Comparison of ENCODE assay signal across 8 cellular contexts in the genomic region with DNA sequence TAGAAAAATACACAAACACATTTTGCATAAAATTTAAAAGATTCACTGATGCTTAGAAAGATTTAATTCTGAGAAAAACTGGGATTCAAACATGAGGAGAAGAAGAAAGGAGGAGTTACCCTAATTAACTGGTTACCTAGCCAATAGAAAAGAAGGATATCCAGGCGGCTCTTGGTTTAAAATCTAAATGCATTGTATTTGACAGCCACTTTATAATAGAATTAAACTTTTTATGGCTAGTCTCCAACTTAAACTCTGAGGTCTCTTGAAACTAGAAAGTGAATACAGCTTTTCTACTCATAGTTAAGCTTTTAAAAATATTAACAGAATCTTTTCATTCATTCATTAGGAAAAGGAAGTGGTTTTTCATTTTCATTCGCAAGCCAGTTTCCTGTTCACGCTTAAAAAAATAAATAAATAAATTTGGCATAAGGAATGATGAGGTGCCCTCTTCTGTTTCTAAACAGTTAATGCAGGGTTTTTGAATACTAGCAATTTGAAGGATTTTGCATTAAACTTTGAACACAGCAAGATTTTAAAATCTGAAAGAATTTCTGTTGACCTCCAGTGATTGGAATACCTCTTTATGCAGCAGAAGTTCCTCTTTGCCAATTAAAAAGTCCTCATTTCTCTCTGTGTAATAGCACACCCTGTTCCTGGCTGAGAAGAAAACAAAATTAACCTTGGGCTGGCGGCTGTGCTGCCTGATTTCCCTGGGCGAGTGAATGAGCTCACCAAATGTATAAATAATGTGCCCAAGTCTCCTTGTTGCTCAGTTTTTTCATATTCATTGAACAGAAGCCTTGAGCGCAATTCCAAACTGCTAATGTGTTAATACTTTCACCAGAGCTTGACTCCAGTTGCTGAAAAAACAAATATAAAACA.
DNase-seq lines count a peak whose midpoint lies in the region; ATAC-seq and TF ChIP-seq lines count a peak whose summit lies in the region.

No MANE protein-coding gene starts in this region.

- H3K4ac ChIP-seq in neuronal stem cell (ENCODE audit: low read length), result no peak overlapping the region

- H3K36me3 Mint-ChIP-seq in Calu3 (ENCODE audit: insufficient read depth, unreplicated experiment) (no peaks in the 10 kb centered on the region), endothelial cell (ENCODE audit: low read depth, unreplicated experiment) (no peaks in the 10 kb centered on the region)
- no peaks in the 10 kb centered on the region for H3K36me3 Mint-ChIP-seq in activated naive CD4-positive, alpha-beta T cell treated with anti-CD3 and anti-CD28 coated beads for 36 hours (ENCODE audit: low read depth)

- no peak overlapping the region for H3K27ac Mint-ChIP-seq in Calu3 (ENCODE audit: unreplicated experiment)
- H3K27ac Mint-ChIP-seq in endothelial cell (ENCODE audit: unreplicated experiment), result peak overlapping the region; percentile 22
- no peak overlapping the region for H3K27ac Mint-ChIP-seq in activated naive CD4-positive, alpha-beta T cell treated with anti-CD3 and anti-CD28 coated beads for 36 hours

- H3K18ac ChIP-seq in neuronal stem cell (ENCODE audit: low read length), result no peak overlapping the region

- H3K27me3 ChIP-seq in PC-9 (ENCODE audit: insufficient read depth, low read depth) (no peaks in the 10 kb centered on the region), neuronal stem cell (ENCODE audit: control insufficient read depth in 3 of 3, insufficient read depth in 3 of 3, low read depth in 1 of 3, low read length in 3 of 3) (no peaks in the 10 kb centered on the region)

- WGBS in neuronal stem cell (ENCODE audit: extremely low coverage in 2 of 2, insufficient read length in 2 of 2, insufficient replicate concordance in 1 of 2), 2 donors, result no CpG with 5 or more reads among the region's 6 CpGs

- H2BK5ac ChIP-seq in neuronal stem cell (ENCODE audit: low read length), result no peak overlapping the region

- no peak overlapping the region for H2BK120ac ChIP-seq in neuronal stem cell (ENCODE audit: low read depth, low read length)

- no peak overlapping the region for H3K14ac ChIP-seq in neuronal stem cell (ENCODE audit: low read length)

- H3K9me3 ChIP-seq in PC-9 (ENCODE audit: insufficient read depth, low read depth) (no peaks in the 10 kb centered on the region), neuronal stem cell (replicated peaks in 1 of 2; ENCODE audit: control insufficient read depth in 2 of 2, insufficient read depth in 1 of 2, low read depth in 1 of 2, low read length in 2 of 2) (no peaks in the 10 kb centered on the region)

- BruUV-seq in Calu3 (replicated peaks; lab: Mats Ljungman, UMichigan) (no TSS peak), PC-9 (replicated peaks; lab: Mats Ljungman, UMichigan) (no TSS peak)

- no peak overlapping the region for H3K4me3 Mint-ChIP-seq in Calu3 (ENCODE audit: low read depth, unreplicated experiment)
- no peak overlapping the region for H3K4me3 Mint-ChIP-seq in endothelial cell (ENCODE audit: unreplicated experiment)
- H3K4me3 Mint-ChIP-seq in activated naive CD4-positive, alpha-beta T cell treated with anti-CD3 and anti-CD28 coated beads for 36 hours, result no peak overlapping the region

- no peak for DNase-seq in Calu3
- DNase-seq in HT-29 (ENCODE audit: low spot score), result peak; percentile 34
- DNase-seq in PC-9, result peak in 1 of 2 experiments; percentile 47
- no peak for DNase-seq in endothelial cell (ENCODE audit: low spot score)
- no peak for DNase-seq in neuronal stem cell (ENCODE audit: low spot score)
- no peak for DNase-seq in activated naive CD4-positive, alpha-beta T cell treated with anti-CD3 and anti-CD28 coated beads for 36 hours

- peaks cover 15% of the 10 kb centered on the region for H3K4me1 Mint-ChIP-seq in Calu3 (ENCODE audit: low read depth, unreplicated experiment)
- H3K4me1 Mint-ChIP-seq in endothelial cell (ENCODE audit: unreplicated experiment), result peaks cover 13% of the 10 kb centered on the region
- peaks cover 13% of the 10 kb centered on the region for H3K4me1 Mint-ChIP-seq in activated naive CD4-positive, alpha-beta T cell treated with anti-CD3 and anti-CD28 coated beads for 36 hours (ENCODE audit: low read depth)

- ATAC-seq in GM19455 (IDR thresholded peaks at IDR 0.05; ENCODE audit: unreplicated experiment) (peak; percentile 39), HG03521 (IDR thresholded peaks at IDR 0.05; ENCODE audit: unreplicated experiment) (no peak)

- POLR2A ChIA-PET in PC-9 (lab: Charles Lee; ENCODE audit: unreplicated experiment), result no interaction called here

- H2AK5ac ChIP-seq in neuronal stem cell (ENCODE audit: low read depth, low read length), result no peak overlapping the region

- H3K9me2 ChIP-seq in PC-9 (ENCODE audit: insufficient read depth), result no peaks in the 10 kb centered on the region

- no peaks in the 10 kb centered on the region for H3K79me2 ChIP-seq in PC-9 (ENCODE audit: low read depth)

- no peaks in the 10 kb centered on the region for H3F3A ChIP-seq in PC-9 (ENCODE audit: insufficient read depth, low read depth)

- H3K27me3 Mint-ChIP-seq in Calu3 (ENCODE audit: unreplicated experiment) (no peaks in the 10 kb centered on the region), endothelial cell (ENCODE audit: unreplicated experiment) (peaks cover 2% of the 10 kb centered on the region)
- H3K27me3 Mint-ChIP-seq in activated naive CD4-positive, alpha-beta T cell treated with anti-CD3 and anti-CD28 coated beads for 36 hours (ENCODE audit: low read depth), result no peaks in the 10 kb centered on the region

- CTCF ChIA-PET in Calu3 (lab: Charles Lee) (interaction anchor here (1.0 to 1.4 kb wide), 4 partner anchors 527 to 534 kb away, joined by 3 to 12 read pairs (median 4); no protein-coding TSS in a partner anchor), PC-9 (lab: Charles Lee) (interaction anchor here (0.6 kb wide), 1 partner anchor 1318 kb away, joined by 3 read pairs; no protein-coding TSS in a partner anchor)
- CTCF ChIA-PET in activated naive CD4-positive, alpha-beta T cell treated with anti-CD3 and anti-CD28 coated beads for 36 hours (lab: Charles Lee), result interaction anchor here (0.6 to 1.5 kb wide), 5 partner anchors 28 to 604 kb away, joined by 3 to 4 read pairs (median 3); no protein-coding TSS in a partner anchor

- TF ChIP-seq CTCF in Calu3 (IDR thresholded peaks at IDR 0.05; ENCODE audit: unreplicated experiment) (peak; percentile 74), PC-9 (conservative IDR thresholded peaks at IDR 0.05) (peak; percentile 82), endothelial cell (IDR thresholded peaks at IDR 0.05; ENCODE audit: unreplicated experiment) (peak; percentile 41)

- no peaks in the 10 kb centered on the region for H3K79me1 ChIP-seq in neuronal stem cell (ENCODE audit: low read depth, low read length)

- H3K23ac ChIP-seq in neuronal stem cell (ENCODE audit: low read depth, low read length, poor library complexity), result no peak overlapping the region

- intact Hi-C loops in Calu3 (cut with micrococcal nuclease; ENCODE audit: unreplicated experiment) (loop anchor here (1.0 to 5.0 kb wide), 2 partner anchors 356 to 530 kb away; partner anchors contain the start of gene ZNF639), PC-9 (cut with micrococcal nuclease; ENCODE audit: unreplicated experiment) (loop anchor here (1.0 kb wide), 1 partner anchor 530 kb away; no protein-coding TSS in a partner anchor)
- intact Hi-C loops in activated naive CD4-positive, alpha-beta T cell treated with anti-CD3 and anti-CD28 coated beads for 36 hours (cut with micrococcal nuclease), result loop anchor here (1.0 to 10.0 kb wide), 2 partner anchors 342 to 530 kb away; no protein-coding TSS in a partner anchor

- no peak overlapping the region for H4K91ac ChIP-seq in neuronal stem cell (ENCODE audit: low read depth, low read length, poor library complexity)

- 0 out of 2 replicates have a peak overlapping the region, but pooled peaks have one; percentile 13 for H2AFZ ChIP-seq in PC-9
- H2AFZ ChIP-seq in neuronal stem cell (ENCODE audit: low read length), result peak overlapping the region; percentile 66

- H2BK15ac ChIP-seq in neuronal stem cell (ENCODE audit: low read length), result no peak overlapping the region

- no peaks in the 10 kb centered on the region for H4K20me1 ChIP-seq in PC-9 (ENCODE audit: insufficient read depth)

- H3K36me3 ChIP-seq in PC-9 (ENCODE audit: low read depth) (no peaks in the 10 kb centered on the region), neuronal stem cell (replicated peaks in 1 of 2; ENCODE audit: control insufficient read depth in 2 of 2, insufficient read depth in 2 of 2, low read length in 2 of 2) (no peaks in the 10 kb centered on the region)

- no peak overlapping the region for H2BK12ac ChIP-seq in neuronal stem cell (ENCODE audit: low read length)

- H3K9me3 Mint-ChIP-seq in Calu3 (ENCODE audit: low read depth, unreplicated experiment), result no peaks in the 10 kb centered on the region
- no peaks in the 10 kb centered on the region for H3K9me3 Mint-ChIP-seq in endothelial cell (ENCODE audit: unreplicated experiment)
- no peaks in the 10 kb centered on the region for H3K9me3 Mint-ChIP-seq in activated naive CD4-positive, alpha-beta T cell treated with anti-CD3 and anti-CD28 coated beads for 36 hours

- H3K4me2 ChIP-seq in PC-9, result peak overlapping the region; percentile 33; the same call in 1 of the 2 replicates
- no peak overlapping the region for H3K4me2 ChIP-seq in neuronal stem cell (ENCODE audit: insufficient read depth, low read length, poor library complexity, severe bottlenecking)

- H3K4me1 ChIP-seq in PC-9 (replicated peaks; ENCODE audit: insufficient read depth), result peaks cover 10% of the 10 kb centered on the region; the same call in 1 of the 2 replicates
- H3K4me1 ChIP-seq in neuronal stem cell (ENCODE audit: control insufficient read depth in 2 of 2, insufficient read depth in 1 of 2, low read depth in 1 of 2, low read length in 2 of 2), result peaks cover 2 to 3% of the 10 kb centered on the region in 2 donors

- H4K8ac ChIP-seq in neuronal stem cell (ENCODE audit: low read depth, low read length), result no peak overlapping the region

- no peak overlapping the region for H3K9ac ChIP-seq in neuronal stem cell (ENCODE audit: low read depth, low read length, poor library complexity)

- 0 out of 2 replicates have a peak overlapping the region, but pooled peaks have one; percentile 8 for H3K4me3 ChIP-seq in PC-9
- no peak overlapping the region for H3K4me3 ChIP-seq in neuronal stem cell (ENCODE audit: low read length in 2 of 2)

- H3K27ac ChIP-seq in PC-9, result no peak overlapping the region
- no peak overlapping the region for H3K27ac ChIP-seq in neuronal stem cell (replicated peaks; ENCODE audit: low read length)
